Comparison of ENCODE assay signal across 1 cellular context in the genomic region with DNA sequence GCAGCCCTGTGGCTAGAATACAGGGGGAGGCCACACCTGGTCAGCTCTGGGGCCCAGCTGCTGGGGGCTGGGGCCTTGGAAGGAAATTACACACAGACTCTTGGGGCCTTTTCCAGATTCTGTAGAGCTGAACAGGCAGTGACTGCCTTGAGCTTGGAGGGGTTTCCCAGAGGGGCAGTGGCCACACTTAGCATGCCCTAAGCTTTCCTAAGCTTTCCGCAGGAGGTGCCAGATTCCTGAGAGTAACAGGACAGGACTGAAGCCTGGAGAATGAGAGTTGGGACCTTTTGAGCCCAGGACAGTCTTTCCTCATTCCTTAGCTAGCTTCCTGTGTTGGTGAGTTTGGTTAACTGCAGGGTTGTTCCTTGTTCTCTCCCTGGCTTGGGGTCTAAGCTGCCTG.
TF ChIP-seq lines count a peak whose summit lies in the region.

No MANE protein-coding gene starts in this region.

TF ChIP-seq in GM23338, 12 proteins besides CTCF, POLR2A, EP300 and RAD21 (continued from another document):
- TF ChIP-seq, protein P1, sequence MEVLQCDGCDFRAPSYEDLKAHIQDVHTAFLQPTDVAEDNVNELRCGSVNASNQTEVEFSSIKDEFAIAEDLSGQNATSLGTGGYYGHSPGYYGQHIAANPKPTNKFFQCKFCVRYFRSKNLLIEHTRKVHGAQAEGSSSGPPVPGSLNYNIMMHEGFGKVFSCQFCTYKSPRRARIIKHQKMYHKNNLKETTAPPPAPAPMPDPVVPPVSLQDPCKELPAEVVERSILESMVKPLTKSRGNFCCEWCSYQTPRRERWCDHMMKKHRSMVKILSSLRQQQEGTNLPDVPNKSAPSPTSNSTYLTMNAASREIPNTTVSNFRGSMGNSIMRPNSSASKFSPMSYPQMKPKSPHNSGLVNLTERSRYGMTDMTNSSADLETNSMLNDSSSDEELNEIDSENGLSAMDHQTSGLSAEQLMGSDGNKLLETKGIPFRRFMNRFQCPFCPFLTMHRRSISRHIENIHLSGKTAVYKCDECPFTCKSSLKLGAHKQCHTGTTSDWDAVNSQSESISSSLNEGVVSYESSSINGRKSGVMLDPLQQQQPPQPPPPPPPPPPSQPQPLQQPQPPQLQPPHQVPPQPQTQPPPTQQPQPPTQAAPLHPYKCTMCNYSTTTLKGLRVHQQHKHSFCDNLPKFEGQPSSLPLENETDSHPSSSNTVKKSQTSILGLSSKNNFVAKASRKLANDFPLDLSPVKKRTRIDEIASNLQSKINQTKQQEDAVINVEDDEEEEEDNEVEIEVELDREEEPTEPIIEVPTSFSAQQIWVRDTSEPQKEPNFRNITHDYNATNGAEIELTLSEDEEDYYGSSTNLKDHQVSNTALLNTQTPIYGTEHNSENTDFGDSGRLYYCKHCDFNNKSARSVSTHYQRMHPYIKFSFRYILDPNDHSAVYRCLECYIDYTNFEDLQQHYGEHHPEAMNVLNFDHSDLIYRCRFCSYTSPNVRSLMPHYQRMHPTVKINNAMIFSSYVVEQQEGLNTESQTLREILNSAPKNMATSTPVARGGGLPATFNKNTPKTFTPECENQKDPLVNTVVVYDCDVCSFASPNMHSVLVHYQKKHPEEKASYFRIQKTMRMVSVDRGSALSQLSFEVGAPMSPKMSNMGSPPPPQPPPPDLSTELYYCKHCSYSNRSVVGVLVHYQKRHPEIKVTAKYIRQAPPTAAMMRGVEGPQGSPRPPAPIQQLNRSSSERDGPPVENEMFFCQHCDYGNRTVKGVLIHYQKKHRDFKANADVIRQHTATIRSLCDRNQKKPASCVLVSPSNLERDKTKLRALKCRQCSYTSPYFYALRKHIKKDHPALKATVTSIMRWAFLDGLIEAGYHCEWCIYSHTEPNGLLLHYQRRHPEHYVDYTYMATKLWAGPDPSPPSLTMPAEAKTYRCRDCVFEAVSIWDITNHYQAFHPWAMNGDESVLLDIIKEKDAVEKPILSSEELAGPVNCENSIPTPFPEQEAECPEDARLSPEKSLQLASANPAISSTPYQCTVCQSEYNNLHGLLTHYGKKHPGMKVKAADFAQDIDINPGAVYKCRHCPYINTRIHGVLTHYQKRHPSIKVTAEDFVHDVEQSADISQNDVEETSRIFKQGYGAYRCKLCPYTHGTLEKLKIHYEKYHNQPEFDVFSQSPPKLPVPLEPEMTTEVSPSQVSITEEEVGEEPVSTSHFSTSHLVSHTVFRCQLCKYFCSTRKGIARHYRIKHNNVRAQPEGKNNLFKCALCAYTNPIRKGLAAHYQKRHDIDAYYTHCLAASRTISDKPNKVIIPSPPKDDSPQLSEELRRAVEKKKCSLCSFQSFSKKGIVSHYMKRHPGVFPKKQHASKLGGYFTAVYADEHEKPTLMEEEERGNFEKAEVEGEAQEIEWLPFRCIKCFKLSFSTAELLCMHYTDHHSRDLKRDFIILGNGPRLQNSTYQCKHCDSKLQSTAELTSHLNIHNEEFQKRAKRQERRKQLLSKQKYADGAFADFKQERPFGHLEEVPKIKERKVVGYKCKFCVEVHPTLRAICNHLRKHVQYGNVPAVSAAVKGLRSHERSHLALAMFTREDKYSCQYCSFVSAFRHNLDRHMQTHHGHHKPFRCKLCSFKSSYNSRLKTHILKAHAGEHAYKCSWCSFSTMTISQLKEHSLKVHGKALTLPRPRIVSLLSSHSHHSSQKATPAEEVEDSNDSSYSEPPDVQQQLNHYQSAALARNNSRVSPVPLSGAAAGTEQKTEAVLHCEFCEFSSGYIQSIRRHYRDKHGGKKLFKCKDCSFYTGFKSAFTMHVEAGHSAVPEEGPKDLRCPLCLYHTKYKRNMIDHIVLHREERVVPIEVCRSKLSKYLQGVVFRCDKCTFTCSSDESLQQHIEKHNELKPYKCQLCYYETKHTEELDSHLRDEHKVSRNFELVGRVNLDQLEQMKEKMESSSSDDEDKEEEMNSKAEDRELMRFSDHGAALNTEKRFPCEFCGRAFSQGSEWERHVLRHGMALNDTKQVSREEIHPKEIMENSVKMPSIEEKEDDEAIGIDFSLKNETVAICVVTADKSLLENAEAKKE (CRISPR knock-in tag; IDR thresholded peaks at IDR 0.05), result no peak
- no peak for TF ChIP-seq POLR2AphosphoS5 (IDR thresholded peaks at IDR 0.05; ENCODE audit: low read depth)
